1 cellular context compared by ENCODE assay signal in genomic region chr11:72201445-72201844, GRCh38.
TF ChIP-seq lines count a peak whose summit lies in the region.

No MANE protein-coding gene starts in this region.

TF ChIP-seq in K562, 482 proteins besides CTCF, POLR2A, EP300 and RAD21:
- 0 out of 2 replicates have a peak, but pooled peaks have one; percentile 76 for TF ChIP-seq ZNF449 (CRISPR knock-in tag; IDR thresholded peaks at IDR 0.05)
- TF ChIP-seq GABPB2 (CRISPR knock-in tag; conservative IDR thresholded peaks at IDR 0.05): peak; percentile 94
- 0 out of 2 replicates have a peak, but pooled peaks have one; percentile 68 for TF ChIP-seq RHOXF2B (CRISPR knock-in tag; conservative IDR thresholded peaks at IDR 0.05)
- TF ChIP-seq SLC30A9 (CRISPR knock-in tag; IDR thresholded peaks at IDR 0.05): peak; percentile 87; the same call in 1 of the 2 replicates
- TF ChIP-seq GMEB1 (CRISPR knock-in tag; IDR thresholded peaks at IDR 0.05): peak; percentile 47; the same call in 1 of the 2 replicates
- TF ChIP-seq ZNF79 (CRISPR knock-in tag; IDR thresholded peaks at IDR 0.05; ENCODE audit: low read depth): peak; percentile 50; the same call in 1 of the 2 replicates
- peak; percentile 83; the same call in 1 of the 2 replicates for TF ChIP-seq RREB1 (CRISPR knock-in tag; IDR thresholded peaks at IDR 0.05)
- peak; percentile 46; the same call in 1 of the 2 replicates for TF ChIP-seq PHTF2 (CRISPR knock-in tag; IDR thresholded peaks at IDR 0.05)
- TF ChIP-seq ZBTB11 (CRISPR knock-in tag; IDR thresholded peaks at IDR 0.05): peak in 1 of 3 experiments; percentile 80; a peak in 2 of 6 replicates
- TF ChIP-seq ZNF76 (CRISPR knock-in tag; IDR thresholded peaks at IDR 0.05; ENCODE audit: borderline replicate concordance): 0 out of 2 replicates have a peak, but pooled peaks have one; percentile 62
- peak in 1 of 2 experiments; percentile 67; a peak in 1 of 4 replicates for TF ChIP-seq SRF (CRISPR knock-in tag; IDR thresholded peaks at IDR 0.05)
- 0 out of 2 replicates have a peak, but pooled peaks have one; percentile 6 for TF ChIP-seq KLF6 (CRISPR knock-in tag; IDR thresholded peaks at IDR 0.05; ENCODE audit: borderline replicate concordance)
- peak; percentile 37; the same call in 1 of the 2 replicates for TF ChIP-seq ZNF165 (CRISPR knock-in tag; IDR thresholded peaks at IDR 0.05; ENCODE audit: borderline replicate concordance)
- peak; percentile 75 for TF ChIP-seq ZNF707 (CRISPR knock-in tag; conservative IDR thresholded peaks at IDR 0.05)
- TF ChIP-seq ZNF583 (CRISPR knock-in tag; IDR thresholded peaks at IDR 0.05): 0 out of 2 replicates have a peak, but pooled peaks have one; percentile 34
- TF ChIP-seq ZNF408 (CRISPR knock-in tag; IDR thresholded peaks at IDR 0.05; ENCODE audit: low read depth): peak; percentile 96
- TF ChIP-seq HOMEZ (CRISPR knock-in tag; IDR thresholded peaks at IDR 0.05): peak; percentile 88; the same call in 1 of the 2 replicates
- peak; percentile 81 for TF ChIP-seq NFIX (CRISPR knock-in tag; IDR thresholded peaks at IDR 0.05; ENCODE audit: low read depth)
- peak; percentile 91 for TF ChIP-seq ZNF140 (CRISPR knock-in tag; IDR thresholded peaks at IDR 0.05)
- TF ChIP-seq THAP12 (CRISPR knock-in tag; IDR thresholded peaks at IDR 0.05): peak; percentile 9; the same call in 1 of the 2 replicates
- TF ChIP-seq PPARD (CRISPR knock-in tag; IDR thresholded peaks at IDR 0.05): peak; percentile 83
- TF ChIP-seq NR2F6 (CRISPR knock-in tag; IDR thresholded peaks at IDR 0.05): 0 out of 2 replicates have a peak, but pooled peaks have one; percentile 82
- TF ChIP-seq JUNB (CRISPR knock-in tag; conservative IDR thresholded peaks at IDR 0.05): peak; percentile 72
- TF ChIP-seq TCF15 (CRISPR knock-in tag; IDR thresholded peaks at IDR 0.05): peak; percentile 74; the same call in 1 of the 2 replicates
- peak; percentile 90 for TF ChIP-seq MTF1 (CRISPR knock-in tag; IDR thresholded peaks at IDR 0.05; ENCODE audit: borderline replicate concordance)
- TF ChIP-seq KDM1A (IDR thresholded peaks at IDR 0.05): peak in 1 of 2 experiments; percentile 64; a peak in 1 of 4 replicates
- peak; percentile 98 for TF ChIP-seq ZNF277 (CRISPR knock-in tag; IDR thresholded peaks at IDR 0.05; ENCODE audit: borderline replicate concordance)
- TF ChIP-seq TSHZ1 (CRISPR knock-in tag; IDR thresholded peaks at IDR 0.05): peak; percentile 72; the same call in 1 of the 2 replicates
